In genomic region chr1:30911061-30911954, GRCh38 we compare ENCODE assay signal across 8 cellular contexts. TPM values are rescaled to one million over a fixed set of nuclear protein-coding genes. Genes with fewer than 3 reads are reported as not detected.
A peak's percentile ranks its signal among the peaks of the same experiment; 100 is the strongest.
DNase-seq lines count a peak whose midpoint lies in the region; ATAC-seq, FAIRE-seq and TF ChIP-seq lines count a peak whose summit lies in the region.

No MANE protein-coding gene starts in this region.

- H3K9me3 Mint-ChIP-seq in activated CD4-positive, alpha-beta T cell treated with anti-CD3 and anti-CD28 coated beads for 36 hours (ENCODE audit: low read depth): no peaks in the 10 kb centered on the region

- ATAC-seq in activated CD4-positive, alpha-beta T cell treated with anti-CD3 and anti-CD28 coated beads for 36 hours: peak; percentile 74
- ATAC-seq in HepG2 (peak; percentile 70), HG03432 (IDR thresholded peaks at IDR 0.05; ENCODE audit: unreplicated experiment) (no peak)

- WGBS in HepG2 (ENCODE audit: low lambda C conversion rate): 60% methylated on average over 3 of the region's 9 CpGs

- FAIRE-seq in HepG2 (lab: Jason Lieb, UNC): peak; percentile 55

- TF ChIP-seq POLR2A in HepG2 (IDR thresholded peaks at IDR 0.05; ENCODE audit: insufficient read depth in 1 of 2, low read depth in 2 of 2, low read length in 2 of 2): no peak

- CTCF ChIA-PET in activated CD4-positive, alpha-beta T cell treated with anti-CD3 and anti-CD28 coated beads for 36 hours (lab: Charles Lee): interaction anchor here (0.5 to 8.0 kb wide), 24 partner anchors 9 to 771 kb away, joined by 3 to 145 read pairs (median 4); no protein-coding TSS in a partner anchor
- CTCF ChIA-PET in HepG2 (lab: Yijun Ruan, JAX; ENCODE audit: low intra/inter-chr PET ratio, low total read pairs): interaction anchor here (0.6 to 4.3 kb wide), 6 partner anchors 100 to 192 kb away, joined by 3 to 72 read pairs (median 5); no protein-coding TSS in a partner anchor

- peaks cover 26% of the 10 kb centered on the region for H3K4me1 ChIP-seq in HepG2 (ENCODE audit: insufficient read depth, low read length)

- H3K27me3 ChIP-seq in HepG2 (ENCODE audit: control insufficient read depth in 1 of 2, insufficient read depth in 2 of 2, low read length in 2 of 2): peaks cover 6 to 36% of the 10 kb centered on the region in 2 experiments

- intact Hi-C loops in activated CD4-positive, alpha-beta T cell treated with anti-CD3 and anti-CD28 coated beads for 36 hours (cut with DNase I, micrococcal nuclease): loop anchor here (1.0 to 2.0 kb wide), 5 partner anchors 110 to 193 kb away; no protein-coding TSS in a partner anchor
- intact Hi-C loops in HepG2 (cut with micrococcal nuclease; ENCODE audit: unreplicated experiment): loop anchor here (1.0 to 2.0 kb wide), 3 partner anchors 110 to 193 kb away; no protein-coding TSS in a partner anchor

- peak; percentile 92 for DNase-seq in Ammon's horn (ENCODE audit: low spot score)
- peak; percentile 80 for DNase-seq in H4 (ENCODE audit: low spot score)
- DNase-seq in NCI-H226: peak; percentile 61
- peak; percentile 82 for DNase-seq in activated CD4-positive, alpha-beta T cell treated with anti-CD3 and anti-CD28 coated beads for 36 hours
- DNase-seq in dermis blood vessel endothelial cell: peak; percentile 88
- peak; percentile 54 for DNase-seq in HepG2 (ENCODE audit: low spot score)
- peak; percentile 22 to 49 for DNase-seq in stimulated activated CD4-positive, alpha-beta T cell treated with anti-CD3 and anti-CD28 coated beads, Interleukin-4, amount 100 ng/mL, for 4 hours

- TF ChIP-seq EP300 in HepG2 (IDR thresholded peaks at IDR 0.05; ENCODE audit: low read depth in 2 of 2, low read length in 2 of 2) (no peak), HepG2 (CRISPR knock-in tag; IDR thresholded peaks at IDR 0.05; ENCODE audit: borderline replicate concordance) (no peak)

- no peak overlapping the region for H3K9ac ChIP-seq in HepG2 (ENCODE audit: insufficient read depth, low read depth, low read length)

- no peaks in the 10 kb centered on the region for H3K9me3 ChIP-seq in HepG2 (ENCODE audit: low read length)

- peak; percentile 91 for TF ChIP-seq CTCF in HepG2 (CRISPR knock-in tag; IDR thresholded peaks at IDR 0.05)

- peaks cover 13% of the 10 kb centered on the region for H3K4me1 Mint-ChIP-seq in activated CD4-positive, alpha-beta T cell treated with anti-CD3 and anti-CD28 coated beads for 36 hours

- no peak overlapping the region for H3K4me3 Mint-ChIP-seq in activated CD4-positive, alpha-beta T cell treated with anti-CD3 and anti-CD28 coated beads for 36 hours

- POLR2A ChIA-PET in activated CD4-positive, alpha-beta T cell treated with anti-CD3 and anti-CD28 coated beads for 36 hours (lab: Charles Lee): no interaction called here
- POLR2A ChIA-PET in HepG2 (lab: Yijun Ruan, JAX): no interaction called here

- H3K36me3 Mint-ChIP-seq in activated CD4-positive, alpha-beta T cell treated with anti-CD3 and anti-CD28 coated beads for 36 hours (ENCODE audit: low read depth): no peaks in the 10 kb centered on the region

- no peaks in the 10 kb centered on the region for H4K20me1 ChIP-seq in HepG2 (ENCODE audit: insufficient read depth, low read length)

- BruUV-seq in HepG2 (replicated peaks; lab: Mats Ljungman, UMichigan): no TSS peak

- H3K4me3 ChIP-seq in HepG2 (replicated peaks in 1 of 3; ENCODE audit: insufficient read depth in 1 of 3, low read depth in 2 of 3, low read length in 3 of 3): no peak overlapping the region

- in situ Hi-C loops in HepG2 (cut with HindIII; ENCODE audit: extremely low pct_ligation_motif_present, low pct_unique_long_range_greater_than_20kb): loop anchor here (5.0 kb wide), 2 partner anchors 109 to 194 kb away; no protein-coding TSS in a partner anchor

- H3K36me3 ChIP-seq in HepG2 (replicated peaks in 1 of 2; ENCODE audit: control insufficient read depth in 1 of 2, insufficient read depth in 2 of 2, low read length in 2 of 2): no peaks in the 10 kb centered on the region

- peak; percentile 93 for TF ChIP-seq RAD21 in HepG2 (CRISPR knock-in tag; IDR thresholded peaks at IDR 0.05)

- H3K4me2 ChIP-seq in HepG2 (ENCODE audit: low read depth, low read length): no peak overlapping the region

- peaks cover 20% of the 10 kb centered on the region for H3K27me3 Mint-ChIP-seq in activated CD4-positive, alpha-beta T cell treated with anti-CD3 and anti-CD28 coated beads for 36 hours

- H3K27ac Mint-ChIP-seq in activated CD4-positive, alpha-beta T cell treated with anti-CD3 and anti-CD28 coated beads for 36 hours: no peak overlapping the region

- no peaks in the 10 kb centered on the region for H3K79me2 ChIP-seq in HepG2 (ENCODE audit: insufficient read depth, low read length)

- no peak overlapping the region for H3K27ac ChIP-seq in HepG2 (ENCODE audit: extremely low read length, insufficient read depth, low read length)

- no peak overlapping the region for H2AFZ ChIP-seq in HepG2 (ENCODE audit: low read length)

TF ChIP-seq in HepG2, 621 proteins besides CTCF, POLR2A, EP300 and RAD21 (continues in another document):
- TF ChIP-seq ZNF317 (CRISPR knock-in tag; IDR thresholded peaks at IDR 0.05) (0 out of 2 replicates have a peak, but pooled peaks have one; percentile 30), ZFP36L2 (CRISPR knock-in tag; IDR thresholded peaks at IDR 0.05) (no peak), ZNF232 (CRISPR knock-in tag; IDR thresholded peaks at IDR 0.05; ENCODE audit: borderline replicate concordance) (0 out of 2 replicates have a peak, but pooled peaks have one; percentile 40), MBD4 (IDR thresholded peaks at IDR 0.05; ENCODE audit: borderline replicate concordance, low read length) (no peak), GATAD2A (CRISPR knock-in tag; IDR thresholded peaks at IDR 0.05) (0 out of 2 replicates have a peak, but pooled peaks have one; percentile 13), HINFP (CRISPR knock-in tag; IDR thresholded peaks at IDR 0.05; ENCODE audit: low read depth) (no peak), ZNF275 (CRISPR knock-in tag; IDR thresholded peaks at IDR 0.05; ENCODE audit: borderline replicate concordance) (no peak), HNF4A (CRISPR knock-in tag; IDR thresholded peaks at IDR 0.05) (0 out of 2 replicates have a peak, but pooled peaks have one; percentile 12), CHD4 (IDR thresholded peaks at IDR 0.05; ENCODE audit: borderline replicate concordance, low read length) (no peak), TSC22D2 (CRISPR knock-in tag; IDR thresholded peaks at IDR 0.05; ENCODE audit: borderline replicate concordance) (no peak), SMC3 (IDR thresholded peaks at IDR 0.05; ENCODE audit: low read length) (peak; percentile 95), XRCC5 (optimal IDR thresholded peaks at IDR 0.05; ENCODE audit: low read length) (peak; percentile 57), TBL1XR1 (IDR thresholded peaks at IDR 0.05; ENCODE audit: borderline replicate concordance, low read length, partially characterized antibody) (no peak)

RNA-seq across cellular contexts. Expression of gene SDC3, which starts 2.8 kb away (rescaled TPM):
- 15.5 and 16.7 TPM in 2 replicates for total RNA-seq in H4 (2014; rRNA removed; shearing (Covaris generic))
- under 1 TPM; 0.18 to 0.37 TPM for total RNA-seq in activated CD4-positive, alpha-beta T cell treated with anti-CD3 and anti-CD28 coated beads for 36 hours
- total RNA-seq in dermis blood vessel endothelial cell (22.0 and 55.3 TPM in 2 replicates), HepG2 (2016; rRNA removed; fragmentation: Illumina TruSeq; extraction: Trizol) (0.18 and 0.49 TPM in 2 replicates)
- total RNA-seq in HepG2 (2016; cell fraction: cytosol; rRNA removed; fragmentation: Illumina TruSeq; extraction: Trizol; ENCODE audit: low read depth): 0.10 and 0.26 TPM in 2 replicates
- 0.25 and 0.61 TPM in 2 replicates for total RNA-seq in HepG2 (2016; cell fraction: insoluble cytoplasmic fraction; rRNA removed; fragmentation: Illumina TruSeq; extraction: Trizol)
- total RNA-seq in HepG2 (2016; cell fraction: membrane; rRNA removed; fragmentation: Illumina TruSeq; extraction: Trizol): 0.24 and 0.40 TPM in 2 replicates
- total RNA-seq in HepG2 (2016; cell fraction: nucleus; rRNA removed; fragmentation: Illumina TruSeq; extraction: Trizol): 0.47 and 0.78 TPM in 2 replicates
- polyA plus RNA-seq in HepG2 (2011; rRNA removed): 0.84 and 0.85 TPM in 2 replicates
- 0.64 and 0.74 TPM in 2 replicates for polyA plus RNA-seq in HepG2 (2011; cell fraction: cytosol; rRNA removed)
- 1.3 and 1.4 TPM in 2 replicates for polyA plus RNA-seq in HepG2 (2011; cell fraction: nucleus; rRNA removed)
- 0.98 and 2.3 TPM in 2 replicates for polyA plus RNA-seq in HepG2 (2012)
- polyA plus RNA-seq in HepG2 (2016; cell fraction: cytosol; fragmentation: Illumina TruSeq; extraction: Trizol; ENCODE audit: low read depth): 0.11 and 0.24 TPM in 2 replicates
- 0.69 and 0.96 TPM in 2 replicates for polyA plus RNA-seq in HepG2 (2016; cell fraction: insoluble cytoplasmic fraction; fragmentation: Illumina TruSeq; extraction: Trizol; ENCODE audit: low read depth)
- 0.35 and 0.79 TPM in 2 replicates for polyA plus RNA-seq in HepG2 (2016; cell fraction: membrane; fragmentation: Illumina TruSeq; extraction: Trizol; ENCODE audit: low read depth)
- 1.5 and 1.7 TPM in 2 replicates for polyA plus RNA-seq in HepG2 (2016; cell fraction: nucleus; fragmentation: Illumina TruSeq; extraction: Trizol; ENCODE audit: insufficient read depth, low read depth)
- polyA minus RNA-seq in HepG2 (2011; rRNA and poly(A)+ RNA removed; ENCODE audit: low replicate concordance): 1.8 and 6.1 TPM in 2 replicates
- 0.89 and 2.0 TPM in 2 replicates for polyA minus RNA-seq in HepG2 (2011; cell fraction: cytosol; rRNA and poly(A)+ RNA removed)
- polyA minus RNA-seq in HepG2 (2011; cell fraction: nucleus; rRNA and poly(A)+ RNA removed): 0.37 and 0.77 TPM in 2 replicates

Comparison
In these comparisons a context has a peak if more than half of its experiments do, and no peak if none do; other contexts are left out.
1. DNase-seq: peak in every context shown above with its lines; median percentile 92 in Ammon's horn; 88 in dermis blood vessel endothelial cell; 82 in activated CD4-positive, alpha-beta T cell treated with anti-CD3 and anti-CD28 coated beads for 36 hours; 80 in H4; 61 in NCI-H226; 54 in HepG2; 36 in stimulated activated CD4-positive, alpha-beta T cell treated with anti-CD3 and anti-CD28 coated beads, Interleukin-4, amount 100 ng/mL, for 4 hours.